27 cellular contexts compared by ENCODE assay signal in the genomic region with DNA sequence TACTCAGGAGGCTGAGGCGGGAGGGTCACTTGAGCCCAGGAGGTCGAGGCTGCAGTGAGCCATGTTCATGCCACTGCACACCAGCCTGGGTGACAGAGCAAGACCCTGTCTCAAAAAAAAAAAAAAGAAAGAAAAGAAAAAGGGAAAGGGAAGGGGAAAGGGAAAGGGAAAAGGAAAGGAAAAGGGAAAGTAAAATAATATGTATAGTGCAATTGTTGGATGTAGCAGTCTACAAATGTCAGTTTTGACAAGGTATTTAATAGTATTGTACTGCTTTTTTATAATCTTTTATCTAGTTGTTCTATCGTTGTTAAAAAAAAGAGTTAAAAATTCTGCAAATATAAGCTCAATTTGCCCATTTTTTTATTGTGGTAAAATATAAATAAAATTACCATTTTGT.
"Had no signal": no experiment of that assay in that cellular context is flagged by ENCODE, and none has a peak within 500 bp of the region (broad histone marks: within the 10 kb centered on the region; RNA-seq: fewer than 3 reads in every experiment).

No MANE protein-coding gene starts in this region.

- DNase-seq: colonic mucosa; cortex of kidney; dermis blood vessel endothelial cell; dorsolateral prefrontal cortex; effector CD4-positive, alpha-beta T cell; effector CD8-positive, alpha-beta T cell; effector memory CD4-positive, alpha-beta T cell; effector memory CD8-positive, alpha-beta T cell; endodermal cell; esophagus squamous epithelium; foreskin fibroblast; foreskin keratinocyte; foreskin melanocyte; gastrocnemius medialis; glutamatergic neuron; head of caudate nucleus; heart left ventricle; heart right ventricle had no signal

- ATAC-seq: effector memory CD8-positive, alpha-beta T cell; esophagus mucosa; foreskin keratinocyte; gastrocnemius medialis; gastroesophageal sphincter; heart left ventricle; heart right ventricle had no signal

- FAIRE-seq: colon, endometrium, endothelial cell of umbilical vein, frontal cortex had no signal

- H3K4me3 ChIP-seq: colonic mucosa, coronary artery, dorsolateral prefrontal cortex, esophagus muscularis mucosa, esophagus squamous epithelium, gastrocnemius medialis, gastroesophageal sphincter, heart left ventricle, heart right ventricle had no signal

- H3K36me3 ChIP-seq: colonic mucosa, esophagus muscularis mucosa, esophagus squamous epithelium, gastrocnemius medialis, gastroesophageal sphincter, heart left ventricle, heart right ventricle had no signal

- H3K9me3 ChIP-seq: colonic mucosa, esophagus muscularis mucosa, esophagus squamous epithelium, gastrocnemius medialis, gastroesophageal sphincter, heart left ventricle, heart right ventricle had no signal

- H3K27ac ChIP-seq: colonic mucosa, coronary artery, dorsolateral prefrontal cortex, epithelial cell of prostate, esophagus muscularis mucosa, esophagus squamous epithelium, foreskin keratinocyte, gastrocnemius medialis, gastroesophageal sphincter, heart left ventricle, heart right ventricle had no signal

- H3K27me3 ChIP-seq: colonic mucosa, dorsolateral prefrontal cortex, esophagus muscularis mucosa, esophagus squamous epithelium, foreskin keratinocyte, gastrocnemius medialis, gastroesophageal sphincter, heart left ventricle, heart right ventricle had no signal

- H3K4me1 ChIP-seq: colonic mucosa, esophagus squamous epithelium, foreskin keratinocyte, gastrocnemius medialis, heart left ventricle had no signal
